32 cellular contexts compared by ENCODE assay signal in the genomic region with DNA sequence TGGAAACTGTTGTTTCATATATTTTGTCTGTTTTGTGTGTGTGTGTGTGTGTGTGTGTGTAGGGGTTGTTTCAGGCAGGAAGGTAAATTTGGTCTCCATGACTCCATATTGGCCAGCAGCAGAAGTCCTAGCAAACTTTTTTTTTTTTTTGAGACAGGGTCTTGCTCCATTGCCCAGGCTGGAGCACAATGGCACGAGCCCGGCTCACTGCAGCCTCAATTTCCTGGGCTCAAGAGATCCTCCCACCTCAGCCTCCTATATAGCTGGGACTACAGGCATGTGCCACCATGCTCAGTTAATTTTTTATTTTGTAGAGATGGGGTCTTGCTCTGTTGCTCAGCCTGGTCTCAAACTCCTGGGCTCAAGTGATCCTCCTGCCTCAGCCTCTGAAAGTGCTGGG.
"Had no signal": no experiment of that assay in that cellular context is flagged by ENCODE, and none has a peak within 500 bp of the region (broad histone marks: within the 10 kb centered on the region; RNA-seq: fewer than 3 reads in every experiment).

No MANE protein-coding gene starts in this region.

- H3K4me1 Mint-ChIP-seq: mesothelial cell of epicardium had no signal

- H3K27ac ChIP-seq: ascending aorta, brain microvascular endothelial cell, pancreas, prostate gland, thoracic aorta, VCaP had no signal

- H3K27me3 ChIP-seq: ascending aorta, brain microvascular endothelial cell, pancreas had no signal

- H3K9me3 Mint-ChIP-seq: activated naive CD4-positive, alpha-beta T cell treated with anti-CD3 and anti-CD28 coated beads for 36 hours; activated T-helper 1 cell treated with anti-CD3 and anti-CD28 coated beads, Interleukin-12 subunit alpha, Interleukin-12 subunit beta, Interleukin-2, Interleukin-4 antibody, amounts not matched to agents 30 ng/mL and 10 ng/mL and 1 ng/mL, durations not matched to agents 14 hours and 24 hours and 36 hours; endodermal cell; mesothelial cell of epicardium; stimulated activated effector memory CD8-positive, alpha-beta T cell treated with anti-CD3 and anti-CD28 coated beads, Interleukin-12 subunit alpha, Interleukin-12 subunit beta, amount 100 ng/mL, for 72 hours had no signal

- H3K4me1 ChIP-seq: ascending aorta, pancreas, prostate gland had no signal

- ATAC-seq: esophagus mucosa; heart left ventricle; pancreas; sciatic nerve; stimulated activated effector memory CD8-positive, alpha-beta T cell treated with anti-CD3 and anti-CD28 coated beads, Interleukin-12 subunit alpha, Interleukin-12 subunit beta, amount 100 ng/mL, for 72 hours had no signal

- H3K27ac Mint-ChIP-seq: activated naive CD4-positive, alpha-beta T cell treated with anti-CD3 and anti-CD28 coated beads for 36 hours; activated T-helper 1 cell treated with anti-CD3 and anti-CD28 coated beads, Interleukin-12 subunit alpha, Interleukin-12 subunit beta, Interleukin-2, Interleukin-4 antibody, amounts not matched to agents 30 ng/mL and 10 ng/mL and 1 ng/mL, durations not matched to agents 14 hours and 24 hours and 36 hours; endodermal cell; mesothelial cell of epicardium; stimulated activated effector memory CD8-positive, alpha-beta T cell treated with anti-CD3 and anti-CD28 coated beads, Interleukin-12 subunit alpha, Interleukin-12 subunit beta, amount 100 ng/mL, for 72 hours; stimulated activated naive CD8-positive, alpha-beta T cell treated with anti-CD3 and anti-CD28 coated beads, Interleukin-15, Interleukin-2, amounts not matched to agents 100 ng/mL and 50 ng/mL, for 24 hours had no signal

- H3K27me3 Mint-ChIP-seq: activated naive CD8-positive, alpha-beta T cell treated with anti-CD3 and anti-CD28 coated beads, Interleukin-2, amount 10 ng/mL, durations not matched to agents 7 days and 5 days; naive B cell; stimulated activated naive CD8-positive, alpha-beta T cell treated with anti-CD3 and anti-CD28 coated beads, Interleukin-15, Interleukin-2, amounts not matched to agents 100 ng/mL and 50 ng/mL, for 24 hours had no signal

- H3K36me3 Mint-ChIP-seq: mesothelial cell of epicardium had no signal

- H3K4me3 ChIP-seq: ascending aorta, heart left ventricle, pancreas, prostate gland, skin epidermis, thoracic aorta had no signal

- H3K9me3 ChIP-seq: ascending aorta, heart left ventricle, pancreas, prostate gland, thoracic aorta had no signal

- H3K36me3 ChIP-seq: ascending aorta, brain microvascular endothelial cell, heart left ventricle, pancreas, prostate gland, thoracic aorta had no signal

- DNase-seq: activated CD4-positive, alpha-beta T cell treated with anti-CD3 and anti-CD28 coated beads, Interleukin-2, amount 50 U/mL, for 1 hour; activated CD4-positive, CD25-positive, alpha-beta regulatory T cell treated with anti-CD3 and anti-CD28 coated beads, Interleukin-2, amount 50 U/mL, for 72 hours; activated CD8-positive, alpha-beta memory T cell treated with anti-CD3 and anti-CD28 coated beads, Interleukin-2, amount 50 U/mL, for 4 hours; activated effector memory CD4-positive, alpha-beta T cell treated with anti-CD3 and anti-CD28 coated beads, Interleukin-2, amount 50 U/mL, for 16 hours; activated naive CD4-positive, alpha-beta T cell treated with anti-CD3 and anti-CD28 coated beads for 36 hours; activated naive CD8-positive, alpha-beta T cell treated with anti-CD3 and anti-CD28 coated beads, Interleukin-2, amount 10 ng/mL, durations not matched to agents 7 days and 5 days; activated T-cell treated with anti-CD3 and anti-CD28 coated beads, Interleukin-2, amount 50 U/mL, for 1 hour; brain microvascular endothelial cell; cortex of kidney; endodermal cell; foreskin fibroblast; heart left ventricle; hypothalamus; naive B cell; nucleus accumbens; pancreas; retina; stimulated activated CD4-positive, alpha-beta T cell treated with anti-CD3 and anti-CD28 coated beads, Interleukin-12 subunit alpha, Interleukin-12 subunit beta, amount 100 ng/mL, for 4 hours; stimulated activated CD4-positive, alpha-beta T cell treated with anti-CD3 and anti-CD28 coated beads, Interleukin-4, amount 100 ng/mL, for 1 hour; trophoblast cell had no signal

- H3K4me3 Mint-ChIP-seq: activated naive CD4-positive, alpha-beta T cell treated with anti-CD3 and anti-CD28 coated beads for 36 hours; activated naive CD8-positive, alpha-beta T cell treated with anti-CD3 and anti-CD28 coated beads, Interleukin-2, amount 10 ng/mL, durations not matched to agents 7 days and 5 days; activated T-helper 1 cell treated with anti-CD3 and anti-CD28 coated beads, Interleukin-12 subunit alpha, Interleukin-12 subunit beta, Interleukin-2, Interleukin-4 antibody, amounts not matched to agents 30 ng/mL and 10 ng/mL and 1 ng/mL, durations not matched to agents 14 hours and 24 hours and 36 hours; endodermal cell; mesothelial cell of epicardium; naive B cell; neural crest cell; stimulated activated naive CD8-positive, alpha-beta T cell treated with anti-CD3 and anti-CD28 coated beads, Interleukin-15, Interleukin-2, amounts not matched to agents 100 ng/mL and 50 ng/mL, for 24 hours had no signal
